In the genomic region with DNA sequence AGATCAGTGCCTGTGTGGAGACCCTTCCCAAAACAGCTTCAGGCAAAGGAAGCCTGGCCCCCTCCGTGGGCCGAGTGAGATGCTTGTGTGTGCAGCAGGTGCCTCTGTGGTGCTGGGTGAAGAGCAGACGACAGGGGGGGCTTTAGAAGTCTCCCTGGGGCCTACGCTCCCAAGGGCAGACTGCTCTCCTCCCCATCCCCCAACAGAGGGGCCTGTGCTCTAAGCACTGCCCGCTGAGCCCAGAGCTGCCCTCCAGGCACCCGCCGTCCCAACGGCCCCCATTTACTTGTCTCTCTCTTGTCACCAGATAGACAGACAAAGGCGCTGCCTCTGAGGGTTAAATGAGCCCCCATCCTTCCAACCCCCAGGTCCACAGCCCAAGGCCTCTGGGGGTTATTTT, we compare ENCODE assay signal across 19 cellular contexts.
DNase-seq lines count a peak whose midpoint lies in the region; TF ChIP-seq lines count a peak whose summit lies in the region.
"Had no signal": no experiment of that assay in that cellular context is flagged by ENCODE, and none has a peak within 500 bp of the region (broad histone marks: within the 10 kb centered on the region; RNA-seq: fewer than 3 reads in every experiment).

No MANE protein-coding gene starts in this region.

- peaks cover 28% of the 10 kb centered on the region for H3K4me1 ChIP-seq in BLaER1
- peaks cover 51% of the 10 kb centered on the region for H3K4me1 ChIP-seq in OCI-LY1 (ENCODE audit: insufficient read depth, low read length, severe bottlenecking)
- H3K4me1 ChIP-seq in iPS-15b (ENCODE audit: control insufficient read depth, insufficient read depth, low read length) = peaks cover 3% of the 10 kb centered on the region
- H3K4me1 ChIP-seq in effector memory CD4-positive, alpha-beta T cell (ENCODE audit: control insufficient read depth, insufficient read depth, low read length, poor library complexity, severe bottlenecking) = peaks cover 2% of the 10 kb centered on the region

- no peak overlapping the region for H3K4me3 ChIP-seq in BLaER1
- H3K4me3 ChIP-seq in OCI-LY1 (ENCODE audit: low read depth, low read length, poor library complexity, severe bottlenecking) = no peak overlapping the region
- H3K4me3 ChIP-seq in iPS-15b (ENCODE audit: low read depth, low read length) = no peak overlapping the region
- H3K4me3 ChIP-seq in effector memory CD4-positive, alpha-beta T cell (ENCODE audit: insufficient read depth, low read depth, low read length, poor library complexity, severe bottlenecking) = no peak overlapping the region
- H3K4me3 ChIP-seq: A549, PC-9 had no signal

- intact Hi-C loops in posterior cingulate gyrus (cut with DNase I) = no loop called here

- H3K4me2 ChIP-seq in BLaER1 (peak overlapping the region; percentile 19; the same call in 1 of the 2 replicates), OCI-LY1 (ENCODE audit: low read length) (no peak overlapping the region)
- H3K4me2 ChIP-seq: A549, PC-9 had no signal

- peaks cover 67% of the 10 kb centered on the region for H3K36me3 ChIP-seq in BLaER1
- H3K36me3 ChIP-seq in OCI-LY1 (ENCODE audit: insufficient read depth, low read length) = peaks cover 66% of the 10 kb centered on the region
- peaks cover 16% of the 10 kb centered on the region for H3K36me3 ChIP-seq in iPS-15b (ENCODE audit: control insufficient read depth, insufficient read depth, low read length)
- peaks cover 24% of the 10 kb centered on the region for H3K36me3 ChIP-seq in effector memory CD4-positive, alpha-beta T cell (ENCODE audit: control insufficient read depth, insufficient read depth, low read length)

- H3K9ac ChIP-seq in BLaER1 (no peak overlapping the region), OCI-LY1 (ENCODE audit: low read length) (no peak overlapping the region; the same call in 1 of the 2 replicates), iPS-15b (ENCODE audit: low read depth, low read length) (peak overlapping the region; percentile 37)

- no peak; the same call in 1 of the 2 replicates for TF ChIP-seq CTCF in OCI-LY1 (IDR thresholded peaks at IDR 0.05; ENCODE audit: low read length)

- H3K9me2 ChIP-seq in OCI-LY1 (ENCODE audit: low read depth, low read length) = no peaks in the 10 kb centered on the region

- peak; percentile 70 for DNase-seq in D341Med (ENCODE audit: low spot score)
- DNase-seq in effector memory CD4-positive, alpha-beta T cell = no peak
- no peak for DNase-seq in posterior cingulate gyrus
- DNase-seq in HCEC 1CT = no peak
- DNase-seq: C1 segment of cervical spinal cord; CD8-positive, alpha-beta T cell; DND-41; NCI-H1092 treated with DMSO at 0.1 percent for 48 hours; NCI-H1436; NCI-H187 treated with DMSO at 0.1 percent for 48 hours; NCI-H345; NCI-H510A treated with DMSO at 0.1 percent for 48 hours; PC-9; Right ventricle myocardium superior; T-cell had no signal

- H2AFZ ChIP-seq in OCI-LY1 (ENCODE audit: low read length) = no peak overlapping the region
- H2AFZ ChIP-seq: PC-9 had no signal

- no peaks in the 10 kb centered on the region for H3K79me2 ChIP-seq in OCI-LY1 (ENCODE audit: insufficient read depth, low read length)

- H4K20me1 ChIP-seq in BLaER1 (peaks cover 95% of the 10 kb centered on the region), OCI-LY1 (ENCODE audit: insufficient read depth, low read length) (no peaks in the 10 kb centered on the region)

- no peak overlapping the region for H3K27ac ChIP-seq in BLaER1
- H3K27ac ChIP-seq in OCI-LY1 (ENCODE audit: low read depth, low read length, poor library complexity, severe bottlenecking) = peak overlapping the region; percentile 73
- H3K27ac ChIP-seq in effector memory CD4-positive, alpha-beta T cell (ENCODE audit: insufficient read depth, low read length, poor library complexity, severe bottlenecking) = no peak overlapping the region
- H3K27ac ChIP-seq: A549, PC-9 had no signal

- no peaks in the 10 kb centered on the region for H3K9me3 ChIP-seq in BLaER1
- H3K9me3 ChIP-seq in OCI-LY1 (ENCODE audit: low read length) = no peaks in the 10 kb centered on the region
- no peaks in the 10 kb centered on the region for H3K9me3 ChIP-seq in iPS-15b (ENCODE audit: control insufficient read depth, insufficient read depth, low read length)
- H3K9me3 ChIP-seq in effector memory CD4-positive, alpha-beta T cell (ENCODE audit: control insufficient read depth, low read length) = no peaks in the 10 kb centered on the region
- H3K9me3 ChIP-seq: A549 had no signal

- peaks cover 36% of the 10 kb centered on the region for H3K27me3 ChIP-seq in BLaER1
- peaks cover 6% of the 10 kb centered on the region; the same call in 1 of the 2 replicates for H3K27me3 ChIP-seq in OCI-LY1 (ENCODE audit: insufficient read depth, low read length)
- peaks cover 20% of the 10 kb centered on the region for H3K27me3 ChIP-seq in iPS-15b (ENCODE audit: control insufficient read depth, insufficient read depth, low read length)
- peaks cover 18% of the 10 kb centered on the region for H3K27me3 ChIP-seq in effector memory CD4-positive, alpha-beta T cell (replicated peaks; ENCODE audit: control insufficient read depth, insufficient read depth, low read length, poor library complexity, severe bottlenecking)

- no peaks in the 10 kb centered on the region; the same call in 1 of the 2 replicates for H3F3A ChIP-seq in OCI-LY1 (ENCODE audit: insufficient read depth, low read length)
